1 cellular context compared by ENCODE assay signal in genomic region chr6:146864885-146865284, GRCh38.
TF ChIP-seq lines count a peak whose summit lies in the region.

No MANE protein-coding gene starts in this region.

TF ChIP-seq in K562, 482 proteins besides CTCF, POLR2A, EP300 and RAD21 (continued from another document):
- TF ChIP-seq ZNF592 (IDR thresholded peaks at IDR 0.05) (no peak), ZNF347 (CRISPR knock-in tag; IDR thresholded peaks at IDR 0.05; ENCODE audit: low read depth) (no peak), TFAM (CRISPR knock-in tag; conservative IDR thresholded peaks at IDR 0.05) (no peak), ZC3H4 (CRISPR knock-in tag; IDR thresholded peaks at IDR 0.05; ENCODE audit: borderline replicate concordance) (no peak), ZFPM2 (CRISPR knock-in tag; IDR thresholded peaks at IDR 0.05) (peak; percentile 85; the same call in 1 of the 2 replicates), E2F1 (CRISPR knock-in tag; IDR thresholded peaks at IDR 0.05) (no peak), JUND (IDR thresholded peaks at IDR 0.05; ENCODE audit: borderline replicate concordance, low read depth, low read length) (no peak), JUND (tag; IDR thresholded peaks at IDR 0.05; ENCODE audit: borderline replicate concordance, low read depth, low read length) (no peak), POLR3G (IDR thresholded peaks at IDR 0.05; ENCODE audit: extremely low read depth, insufficient read length, insufficient replicate concordance) (no peak), ESRRB (CRISPR knock-in tag; IDR thresholded peaks at IDR 0.05; ENCODE audit: borderline replicate concordance) (0 out of 2 replicates have a peak, but pooled peaks have one; percentile 61), RFX5 (IDR thresholded peaks at IDR 0.05; ENCODE audit: low read depth, low read length) (no peak), ZBTB9 (CRISPR knock-in tag; IDR thresholded peaks at IDR 0.05) (0 out of 2 replicates have a peak, but pooled peaks have one; percentile 59), VEZF1 (CRISPR knock-in tag; IDR thresholded peaks at IDR 0.05) (no peak), BRD9 (IDR thresholded peaks at IDR 0.05; ENCODE audit: low read depth, partially characterized antibody) (no peak), MXI1 (IDR thresholded peaks at IDR 0.05; ENCODE audit: low read depth, low read length) (no peak), PHF21A (IDR thresholded peaks at IDR 0.05; ENCODE audit: borderline replicate concordance, low read depth) (no peak), LEF1 (IDR thresholded peaks at IDR 0.05) (no peak), ASH1L (IDR thresholded peaks at IDR 0.05; ENCODE audit: borderline replicate concordance, low read depth, partially characterized antibody) (no peak)
